In genomic region chr13:30976041-30976440, GRCh38 we compare ENCODE assay signal across 35 cellular contexts. TPM values are rescaled to one million over a fixed set of nuclear protein-coding genes. Genes with fewer than 3 reads are reported as not detected.
"Had no signal": no experiment of that assay in that cellular context is flagged by ENCODE, and none has a peak within 500 bp of the region (broad histone marks: within the 10 kb centered on the region; RNA-seq: fewer than 3 reads in every experiment).

No MANE protein-coding gene starts in this region.

- H3K27me3 Mint-ChIP-seq: brain had no signal

- H3K4me3 ChIP-seq: gastrocnemius medialis, thoracic aorta, upper lobe of right lung had no signal

- H3K36me3 ChIP-seq: gastrocnemius medialis, thoracic aorta, upper lobe of right lung, WERI-Rb-1 had no signal

- H3K9me3 Mint-ChIP-seq: activated CD4-positive, alpha-beta T cell treated with anti-CD3 and anti-CD28 coated beads, Interleukin-2, amount 10 ng/mL, durations not matched to agents 7 days and 5 days; activated CD8-positive, alpha-beta T cell treated with anti-CD3 and anti-CD28 coated beads for 36 hours; activated naive CD8-positive, alpha-beta T cell treated with anti-CD3 and anti-CD28 coated beads, Interleukin-2, amount 50 U/mL, for 24 hours; activated T-helper 1 cell treated with anti-CD3 and anti-CD28 coated beads, Interleukin-12 subunit alpha, Interleukin-12 subunit beta, Interleukin-2, Interleukin-4 antibody, amounts not matched to agents 30 ng/mL and 10 ng/mL and 1 ng/mL, durations not matched to agents 14 hours and 24 hours and 36 hours; brain; nephron; stimulated activated naive B cell treated with anti-CD40 and anti-IgM and Interleukin-4, amounts not matched to agents 10 μg/mL and 1 μg/mL and 100 μg/mL, for 72 hours; T-helper 2 cell treated with Interferon-gamma antibody and Interleukin-4, amounts not matched to agents 5 μg/mL and 100 μg/mL, for 36 hours had no signal

- H3K27me3 ChIP-seq: gastrocnemius medialis, upper lobe of right lung had no signal

- H3K36me3 Mint-ChIP-seq: activated CD8-positive, alpha-beta memory T cell treated with anti-CD3 and anti-CD28 coated beads, Interleukin-2, amount 10 ng/mL, durations not matched to agents 7 days and 5 days; brain; stimulated activated naive B cell treated with anti-CD40 and anti-IgM and Interleukin-4, amounts not matched to agents 10 μg/mL and 1 μg/mL and 100 μg/mL, for 72 hours had no signal

- DNase-seq: activated CD4-positive, alpha-beta T cell treated with anti-CD3 and anti-CD28 coated beads, Interleukin-2, amount 10 ng/mL, durations not matched to agents 7 days and 5 days; activated CD4-positive, CD25-positive, alpha-beta regulatory T cell treated with anti-CD3 and anti-CD28 coated beads, Interleukin-2, amount 50 U/mL, for 72 hours; activated CD8-positive, alpha-beta memory T cell treated with anti-CD3 and anti-CD28 coated beads, Interleukin-2, amount 10 ng/mL, durations not matched to agents 7 days and 5 days; activated CD8-positive, alpha-beta T cell treated with anti-CD3 and anti-CD28 coated beads for 36 hours; activated gamma-delta T cell; activated naive CD4-positive, alpha-beta T cell treated with anti-CD3 and anti-CD28 coated beads, Interleukin-2, amount 50 U/mL, for 16 hours; activated naive CD8-positive, alpha-beta T cell treated with anti-CD3 and anti-CD28 coated beads, Interleukin-2, amount 50 U/mL, for 24 hours; activated T-cell treated with anti-CD3 and anti-CD28 coated beads for 4 hours; caudate nucleus; dermis blood vessel endothelial cell; effector memory CD4-positive, alpha-beta T cell; gastrocnemius medialis; head of caudate nucleus; hypothalamus; left ventricle myocardium superior; mammary epithelial cell; occipital lobe; small intestine; stimulated activated CD4-positive, alpha-beta T cell treated with anti-CD3 and anti-CD28 coated beads, Interleukin-2, amount 100 ng/mL, for 48 hours; stimulated activated CD8-positive, alpha-beta memory T cell treated with anti-CD3 and anti-CD28 coated beads, Interleukin-4, amount 100 ng/mL, for 48 hours; stimulated activated naive B cell treated with anti-CD40 and anti-IgM and Interleukin-4, amounts not matched to agents 10 μg/mL and 1 μg/mL and 100 μg/mL, for 72 hours; upper lobe of right lung; WERI-Rb-1 had no signal

- ATAC-seq: activated CD8-positive, alpha-beta memory T cell treated with anti-CD3 and anti-CD28 coated beads, Interleukin-2, amount 10 ng/mL, durations not matched to agents 7 days and 5 days; activated CD8-positive, alpha-beta T cell treated with anti-CD3 and anti-CD28 coated beads for 36 hours; activated naive CD8-positive, alpha-beta T cell treated with anti-CD3 and anti-CD28 coated beads, Interleukin-2, amount 50 U/mL, for 24 hours; esophagus mucosa; gastrocnemius medialis; left ventricle myocardium superior; sciatic nerve; stimulated activated naive B cell treated with anti-CD40 and anti-IgM and Interleukin-4, amounts not matched to agents 10 μg/mL and 1 μg/mL and 100 μg/mL, for 72 hours; upper lobe of right lung had no signal

- H3K27ac ChIP-seq: gastrocnemius medialis, thoracic aorta, upper lobe of right lung, WERI-Rb-1 had no signal

- H3K9me3 ChIP-seq: gastrocnemius medialis, thoracic aorta, upper lobe of right lung had no signal

- H3K4me1 Mint-ChIP-seq: activated CD4-positive, alpha-beta T cell treated with anti-CD3 and anti-CD28 coated beads, Interleukin-2, amount 10 ng/mL, durations not matched to agents 7 days and 5 days; activated CD8-positive, alpha-beta memory T cell treated with anti-CD3 and anti-CD28 coated beads, Interleukin-2, amount 10 ng/mL, durations not matched to agents 7 days and 5 days; activated naive CD8-positive, alpha-beta T cell treated with anti-CD3 and anti-CD28 coated beads, Interleukin-2, amount 50 U/mL, for 24 hours had no signal

- H3K27ac Mint-ChIP-seq: activated CD4-positive, alpha-beta T cell treated with anti-CD3 and anti-CD28 coated beads, Interleukin-2, amount 10 ng/mL, durations not matched to agents 7 days and 5 days; activated CD8-positive, alpha-beta memory T cell treated with anti-CD3 and anti-CD28 coated beads, Interleukin-2, amount 10 ng/mL, durations not matched to agents 7 days and 5 days; activated CD8-positive, alpha-beta T cell treated with anti-CD3 and anti-CD28 coated beads for 36 hours; activated naive CD8-positive, alpha-beta T cell treated with anti-CD3 and anti-CD28 coated beads, Interleukin-2, amount 50 U/mL, for 24 hours; activated T-helper 1 cell treated with anti-CD3 and anti-CD28 coated beads, Interleukin-12 subunit alpha, Interleukin-12 subunit beta, Interleukin-2, Interleukin-4 antibody, amounts not matched to agents 30 ng/mL and 10 ng/mL and 1 ng/mL, durations not matched to agents 14 hours and 24 hours and 36 hours; nephron; stimulated activated naive B cell treated with anti-CD40 and anti-IgM and Interleukin-4, amounts not matched to agents 10 μg/mL and 1 μg/mL and 100 μg/mL, for 72 hours; T-helper 2 cell treated with Interferon-gamma antibody and Interleukin-4, amounts not matched to agents 5 μg/mL and 100 μg/mL, for 36 hours had no signal

- FAIRE-seq: endothelial cell of umbilical vein, small intestine, TTC549 had no signal

- H3K4me1 ChIP-seq: gastrocnemius medialis, upper lobe of right lung had no signal

- H3K4me3 Mint-ChIP-seq: activated CD4-positive, alpha-beta T cell treated with anti-CD3 and anti-CD28 coated beads, Interleukin-2, amount 10 ng/mL, durations not matched to agents 7 days and 5 days; activated CD8-positive, alpha-beta memory T cell treated with anti-CD3 and anti-CD28 coated beads, Interleukin-2, amount 10 ng/mL, durations not matched to agents 7 days and 5 days; activated CD8-positive, alpha-beta T cell treated with anti-CD3 and anti-CD28 coated beads for 36 hours; activated naive CD8-positive, alpha-beta T cell treated with anti-CD3 and anti-CD28 coated beads, Interleukin-2, amount 50 U/mL, for 24 hours; activated T-helper 1 cell treated with anti-CD3 and anti-CD28 coated beads, Interleukin-12 subunit alpha, Interleukin-12 subunit beta, Interleukin-2, Interleukin-4 antibody, amounts not matched to agents 30 ng/mL and 10 ng/mL and 1 ng/mL, durations not matched to agents 14 hours and 24 hours and 36 hours; brain; nephron; stimulated activated naive B cell treated with anti-CD40 and anti-IgM and Interleukin-4, amounts not matched to agents 10 μg/mL and 1 μg/mL and 100 μg/mL, for 72 hours; T-helper 2 cell treated with Interferon-gamma antibody and Interleukin-4, amounts not matched to agents 5 μg/mL and 100 μg/mL, for 36 hours had no signal

RNA-seq across cellular contexts. Expression of gene TEX26, which starts 43.6 kb away (rescaled TPM):
- total RNA-seq: activated CD4-positive, alpha-beta T cell treated with anti-CD3 and anti-CD28 coated beads, Interleukin-2, amount 10 ng/mL, durations not matched to agents 7 days and 5 days; activated CD8-positive, alpha-beta memory T cell treated with anti-CD3 and anti-CD28 coated beads, Interleukin-2, amount 10 ng/mL, durations not matched to agents 7 days and 5 days; activated CD8-positive, alpha-beta T cell treated with anti-CD3 and anti-CD28 coated beads for 36 hours; activated T-helper 1 cell treated with anti-CD3 and anti-CD28 coated beads, Interleukin-12 subunit alpha, Interleukin-12 subunit beta, Interleukin-2, Interleukin-4 antibody, amounts not matched to agents 30 ng/mL and 10 ng/mL and 1 ng/mL, durations not matched to agents 14 hours and 24 hours and 36 hours; dermis blood vessel endothelial cell; endothelial cell of umbilical vein; esophagus mucosa; gastrocnemius medialis; left ventricle myocardium superior; mammary epithelial cell; mononuclear cell; myocyte; renal cortical epithelial cell; thoracic aorta; upper lobe of right lung had no signal
- polyA plus RNA-seq: endothelial cell of umbilical vein, mammary epithelial cell, small intestine had no signal
